8 cellular contexts compared by ENCODE assay signal in the genomic region with DNA sequence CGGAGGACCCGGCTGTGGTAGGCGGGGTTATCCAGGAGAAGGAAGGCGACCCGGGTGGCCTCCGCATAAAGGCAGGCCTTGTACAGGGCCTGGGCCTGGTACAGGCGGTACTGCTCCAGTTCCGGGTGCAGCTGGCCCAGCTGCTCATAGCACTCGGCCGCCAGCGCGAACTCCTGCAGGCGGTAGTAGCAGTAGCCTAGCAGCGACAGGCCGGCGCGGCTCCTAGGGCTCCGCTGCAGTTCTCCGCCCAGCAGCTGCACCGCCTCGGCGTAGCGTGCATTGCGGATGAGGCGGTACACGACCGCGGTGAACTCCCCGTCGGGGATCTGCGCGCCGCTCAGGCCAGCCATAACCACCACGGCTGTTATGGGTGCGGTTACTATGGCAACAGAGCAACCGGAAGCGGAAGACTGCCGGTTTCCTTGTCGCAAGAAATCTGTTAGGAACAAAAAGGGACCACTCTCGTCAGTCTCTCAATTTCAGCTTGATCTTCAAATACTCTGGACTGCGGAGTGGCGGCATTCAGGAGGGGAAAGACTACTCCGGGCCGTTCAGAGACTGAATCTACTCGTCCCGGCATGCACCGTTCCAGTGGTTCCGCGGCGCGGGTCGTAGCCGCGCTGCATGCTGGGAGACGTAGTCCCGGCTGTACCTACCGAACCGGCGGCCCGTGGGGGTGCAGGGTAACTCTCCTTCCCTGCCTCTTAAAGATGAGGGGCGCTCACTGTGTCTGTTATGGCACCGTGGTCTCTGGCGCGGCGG.
DNase-seq lines count a peak whose midpoint lies in the region; ATAC-seq, FAIRE-seq and TF ChIP-seq lines count a peak whose summit lies in the region.

No MANE protein-coding gene starts in this region.

- H3K9me3 ChIP-seq in DOHH2 (ENCODE audit: control insufficient read depth, insufficient read depth, low read length) (no peaks in the 10 kb centered on the region; the same call in 1 of the 2 replicates), Karpas-422 (ENCODE audit: low read length) (no peaks in the 10 kb centered on the region)
- no peaks in the 10 kb centered on the region for H3K9me3 ChIP-seq in naive thymus-derived CD4-positive, alpha-beta T cell (ENCODE audit: control insufficient read depth in 2 of 3, low read length in 3 of 3)

- POLR2A ChIA-PET in naive thymus-derived CD4-positive, alpha-beta T cell (lab: Charles Lee): interaction anchor here (0.6 to 1.3 kb wide), 2 partner anchors 63 to 289 kb away, joined by 3 to 4 read pairs; no protein-coding TSS in a partner anchor

- H3K79me2 ChIP-seq in DOHH2 (ENCODE audit: control insufficient read depth, low read length) (no peaks in the 10 kb centered on the region), GM23338 (replicated peaks; ENCODE audit: insufficient read depth) (no peaks in the 10 kb centered on the region), Karpas-422 (ENCODE audit: low read length) (no peaks in the 10 kb centered on the region; the same call in 1 of the 2 replicates)

- H4K20me1 ChIP-seq in DOHH2 (ENCODE audit: control insufficient read depth, insufficient read depth, low read depth, low read length): no peaks in the 10 kb centered on the region
- no peaks in the 10 kb centered on the region for H4K20me1 ChIP-seq in GM23338 (replicated peaks; ENCODE audit: insufficient read depth)
- no peaks in the 10 kb centered on the region for H4K20me1 ChIP-seq in Karpas-422 (ENCODE audit: insufficient read depth, low read depth, low read length)

- no peak for TF ChIP-seq CTCF in DOHH2 (IDR thresholded peaks at IDR 0.05; ENCODE audit: low read depth, low read length, poor library complexity, severe bottlenecking)
- TF ChIP-seq CTCF in GM23338 (conservative IDR thresholded peaks at IDR 0.05; ENCODE audit: low read depth in 2 of 2): no peak
- no peak for TF ChIP-seq CTCF in fibroblast of mammary gland (conservative IDR thresholded peaks at IDR 0.05; ENCODE audit: control insufficient read depth, insufficient read depth, low read depth, low read length)

- H3K36me3 ChIP-seq in DOHH2 (ENCODE audit: control insufficient read depth, low read length): no peaks in the 10 kb centered on the region; the same call in 1 of the 2 replicates
- no peaks in the 10 kb centered on the region for H3K36me3 ChIP-seq in GM23338 (ENCODE audit: insufficient read depth)
- no peaks in the 10 kb centered on the region for H3K36me3 ChIP-seq in Karpas-422 (ENCODE audit: insufficient read depth, low read length)
- peaks cover 0 to 4% (median 0%) of the 10 kb centered on the region in 3 experiments for H3K36me3 ChIP-seq in naive thymus-derived CD4-positive, alpha-beta T cell (ENCODE audit: control insufficient read depth in 2 of 3, insufficient read depth in 3 of 3, low read length in 3 of 3)

- DNase-seq in GM23338 (ENCODE audit: low spot score) (peak; percentile 96), Karpas-422 (peak; percentile 96), RCC 7860 (ENCODE audit: low spot score) (peak; percentile 82), fibroblast of mammary gland (ENCODE audit: low read depth) (peak; percentile 86)
- peak; percentile 82 to 96 (median 94) for DNase-seq in naive thymus-derived CD4-positive, alpha-beta T cell
- peak; percentile 82 to 95 for DNase-seq in stimulated activated effector memory CD8-positive, alpha-beta T cell treated with anti-CD3 and anti-CD28 coated beads, Interleukin-12 subunit alpha, Interleukin-12 subunit beta, amount 100 ng/mL, for 72 hours (ENCODE audit: low spot score in 2 of 2)

- CTCF ChIA-PET in naive thymus-derived CD4-positive, alpha-beta T cell (lab: Charles Lee): interaction anchor here (0.7 kb wide), 1 partner anchor 288 kb away, joined by 3 read pairs; the partner anchor contains the start of gene NFE2L2

- peaks cover 5% of the 10 kb centered on the region for H3K9me3 Mint-ChIP-seq in GM23338
- H3K9me3 Mint-ChIP-seq in activated T-helper 17 cell treated with anti-CD3 and anti-CD28 coated beads, Interleukin-2, amount 50 U/mL, for 72 hours: no peaks in the 10 kb centered on the region
- H3K9me3 Mint-ChIP-seq in naive thymus-derived CD4-positive, alpha-beta T cell: peaks cover 0 to 18% (median 3%) of the 10 kb centered on the region in 11 donors
- no peaks in the 10 kb centered on the region for H3K9me3 Mint-ChIP-seq in stimulated activated effector memory CD8-positive, alpha-beta T cell treated with anti-CD3 and anti-CD28 coated beads, Interleukin-12 subunit alpha, Interleukin-12 subunit beta, amount 100 ng/mL, for 72 hours

- no peaks in the 10 kb centered on the region for H3K27me3 ChIP-seq in DOHH2 (ENCODE audit: control insufficient read depth, low read length)
- no peaks in the 10 kb centered on the region for H3K27me3 ChIP-seq in GM23338 (ENCODE audit: insufficient read depth)
- H3K27me3 ChIP-seq in Karpas-422 (ENCODE audit: low read length): no peaks in the 10 kb centered on the region
- H3K27me3 ChIP-seq in naive thymus-derived CD4-positive, alpha-beta T cell (ENCODE audit: control insufficient read depth in 2 of 2, insufficient read depth in 2 of 2, low read length in 2 of 2): no peaks in the 10 kb centered on the region

- H3K4me3 ChIP-seq in DOHH2 (ENCODE audit: low read length): peak overlapping the region; percentile 94
- H3K4me3 ChIP-seq in GM23338: peak overlapping the region; percentile 78
- H3K4me3 ChIP-seq in Karpas-422 (ENCODE audit: low read length): peak overlapping the region; percentile 72
- peak overlapping the region; percentile 94 for H3K4me3 ChIP-seq in fibroblast of mammary gland (ENCODE audit: control insufficient read depth, low read depth, low read length)
- H3K4me3 ChIP-seq in naive thymus-derived CD4-positive, alpha-beta T cell (ENCODE audit: low read length): peak overlapping the region; percentile 89

- intact Hi-C loops in naive thymus-derived CD4-positive, alpha-beta T cell (cut with micrococcal nuclease): loop anchor here (1.0 to 10.0 kb wide), 17 partner anchors 66 to 1550 kb away; partner anchors contain the start of genes AGPS (in 2 of the 2), HNRNPA3 (in 2 of the 2), NFE2L2 (in 2 of the 2) and LNPK (in 1 of the 2)

- H2AFZ ChIP-seq in GM23338 (peak overlapping the region; percentile 89), Karpas-422 (ENCODE audit: low read length) (peak overlapping the region; percentile 91; the same call in 1 of the 2 replicates)

- H3K27ac ChIP-seq in DOHH2 (ENCODE audit: low read depth, low read length) (peak overlapping the region; percentile 79), GM23338 (ENCODE audit: low read depth) (peak overlapping the region; percentile 97), Karpas-422 (ENCODE audit: low read length) (peak overlapping the region; percentile 84)
- peak overlapping the region; percentile 100 for H3K27ac ChIP-seq in naive thymus-derived CD4-positive, alpha-beta T cell (ENCODE audit: low read depth, low read length)

- H3K9me2 ChIP-seq in DOHH2 (replicated peaks; ENCODE audit: control insufficient read depth, low read length) (no peaks in the 10 kb centered on the region), GM23338 (ENCODE audit: insufficient read depth) (0 out of 2 replicates have a peak, but pooled peaks cover 9% of the 10 kb centered on the region), Karpas-422 (replicated peaks; ENCODE audit: insufficient read depth, low read length) (no peaks in the 10 kb centered on the region)

- H3F3A ChIP-seq in DOHH2 (ENCODE audit: control insufficient read depth, insufficient read depth) (no peaks in the 10 kb centered on the region), GM23338 (replicated peaks; ENCODE audit: low read depth) (no peaks in the 10 kb centered on the region)

- H3K4me2 ChIP-seq in DOHH2 (ENCODE audit: low read length): peak overlapping the region; percentile 65
- peak overlapping the region; percentile 85 for H3K4me2 ChIP-seq in GM23338
- peak overlapping the region; percentile 86 for H3K4me2 ChIP-seq in Karpas-422 (ENCODE audit: low read depth, low read length, poor library complexity, severe bottlenecking)

- ATAC-seq in GM23338: peak; percentile 93
- ATAC-seq in activated T-helper 17 cell treated with anti-CD3 and anti-CD28 coated beads, Interleukin-2, amount 50 U/mL, for 72 hours (replicated peaks): peak; percentile 94
- ATAC-seq in naive thymus-derived CD4-positive, alpha-beta T cell: peak; percentile 94
- ATAC-seq in stimulated activated effector memory CD8-positive, alpha-beta T cell treated with anti-CD3 and anti-CD28 coated beads, Interleukin-12 subunit alpha, Interleukin-12 subunit beta, amount 100 ng/mL, for 72 hours: peak; percentile 97

- H3K9ac ChIP-seq in Karpas-422 (ENCODE audit: low read length): peak overlapping the region; percentile 81

- no peaks in the 10 kb centered on the region; the same call in 2 of the 3 replicates for H3K36me3 Mint-ChIP-seq in GM23338 (ENCODE audit: low read depth)
- peaks cover 10% of the 10 kb centered on the region for H3K36me3 Mint-ChIP-seq in activated T-helper 17 cell treated with anti-CD3 and anti-CD28 coated beads, Interleukin-2, amount 50 U/mL, for 72 hours (ENCODE audit: low read depth)
- peaks cover 0 to 4% (median 2%) of the 10 kb centered on the region in 5 donors for H3K36me3 Mint-ChIP-seq in naive thymus-derived CD4-positive, alpha-beta T cell
- peaks cover 15% of the 10 kb centered on the region for H3K36me3 Mint-ChIP-seq in stimulated activated effector memory CD8-positive, alpha-beta T cell treated with anti-CD3 and anti-CD28 coated beads, Interleukin-12 subunit alpha, Interleukin-12 subunit beta, amount 100 ng/mL, for 72 hours

- peak overlapping the region; percentile 97 for H3K4me3 Mint-ChIP-seq in GM23338
- peak overlapping the region; percentile 100 for H3K4me3 Mint-ChIP-seq in activated T-helper 17 cell treated with anti-CD3 and anti-CD28 coated beads, Interleukin-2, amount 50 U/mL, for 72 hours
- H3K4me3 Mint-ChIP-seq in naive thymus-derived CD4-positive, alpha-beta T cell: peak overlapping the region; percentile 87 to 99 (median 94)
- peak overlapping the region; percentile 95 for H3K4me3 Mint-ChIP-seq in stimulated activated effector memory CD8-positive, alpha-beta T cell treated with anti-CD3 and anti-CD28 coated beads, Interleukin-12 subunit alpha, Interleukin-12 subunit beta, amount 100 ng/mL, for 72 hours

- H3K4me1 ChIP-seq in DOHH2 (ENCODE audit: control insufficient read depth, low read length) (peaks cover 14% of the 10 kb centered on the region), GM23338 (ENCODE audit: insufficient read depth) (no peaks in the 10 kb centered on the region), Karpas-422 (ENCODE audit: low read length) (peaks cover 14% of the 10 kb centered on the region)
- H3K4me1 ChIP-seq in naive thymus-derived CD4-positive, alpha-beta T cell (ENCODE audit: control insufficient read depth in 2 of 2, insufficient read depth in 2 of 2, low read length in 2 of 2): no peaks in the 10 kb centered on the region

- FAIRE-seq in RCC 7860 (lab: Jason Lieb, UNC): no peak

- H3K27ac Mint-ChIP-seq in GM23338: peak overlapping the region; percentile 100
- H3K27ac Mint-ChIP-seq in activated T-helper 17 cell treated with anti-CD3 and anti-CD28 coated beads, Interleukin-2, amount 50 U/mL, for 72 hours: peak overlapping the region; percentile 100
- peak overlapping the region; percentile 98 to 100 (median 99) for H3K27ac Mint-ChIP-seq in naive thymus-derived CD4-positive, alpha-beta T cell
- peak overlapping the region; percentile 99 for H3K27ac Mint-ChIP-seq in stimulated activated effector memory CD8-positive, alpha-beta T cell treated with anti-CD3 and anti-CD28 coated beads, Interleukin-12 subunit alpha, Interleukin-12 subunit beta, amount 100 ng/mL, for 72 hours

- H3K27me3 Mint-ChIP-seq in GM23338 (ENCODE audit: insufficient read depth, low read depth, poor library complexity): peaks cover 10% of the 10 kb centered on the region
- H3K27me3 Mint-ChIP-seq in activated T-helper 17 cell treated with anti-CD3 and anti-CD28 coated beads, Interleukin-2, amount 50 U/mL, for 72 hours: no peaks in the 10 kb centered on the region
- peaks cover 0 to 14% (median 4%) of the 10 kb centered on the region in 5 donors for H3K27me3 Mint-ChIP-seq in naive thymus-derived CD4-positive, alpha-beta T cell

- H3K4me1 Mint-ChIP-seq in GM23338: no peaks in the 10 kb centered on the region
- no peaks in the 10 kb centered on the region for H3K4me1 Mint-ChIP-seq in activated T-helper 17 cell treated with anti-CD3 and anti-CD28 coated beads, Interleukin-2, amount 50 U/mL, for 72 hours
- peaks cover 4 to 29% (median 14%) of the 10 kb centered on the region in 7 donors for H3K4me1 Mint-ChIP-seq in naive thymus-derived CD4-positive, alpha-beta T cell
- H3K4me1 Mint-ChIP-seq in stimulated activated effector memory CD8-positive, alpha-beta T cell treated with anti-CD3 and anti-CD28 coated beads, Interleukin-12 subunit alpha, Interleukin-12 subunit beta, amount 100 ng/mL, for 72 hours: peaks cover 15% of the 10 kb centered on the region

Comparison
In these comparisons a context has a peak if more than half of its experiments do, and no peak if none do; other contexts are left out.
1. Peak in every context shown above with its lines: DNase-seq, ATAC-seq, H3K4me3 ChIP-seq and H3K27ac ChIP-seq.